13 cellular contexts compared by ENCODE assay signal in genomic region chr1:39397487-39397886, GRCh38.
DNase-seq lines count a peak whose midpoint lies in the region; TF ChIP-seq lines count a peak whose summit lies in the region.
"Had no signal": no experiment of that assay in that cellular context is flagged by ENCODE, and none has a peak within 500 bp of the region (broad histone marks: within the 10 kb centered on the region; RNA-seq: fewer than 3 reads in every experiment).

No MANE protein-coding gene starts in this region.

- H3K4me2 ChIP-seq in fibroblast of lung (ENCODE audit: extremely low read depth, insufficient read depth, low read length) (no peak overlapping the region), smooth muscle cell (peak overlapping the region; percentile 58)

- DNase-seq in HFFc6: no peak
- no peak for DNase-seq in SJSA1 (ENCODE audit: low read depth in 1 of 2, low spot score in 2 of 2)
- no peak for DNase-seq in fibroblast of lung (ENCODE audit: low read depth in 2 of 2)
- no peak for DNase-seq in smooth muscle cell (lab: John Stamatoyannopoulos, UW; ENCODE audit: unreplicated experiment)
- no peak for DNase-seq in stimulated activated CD4-positive, alpha-beta T cell treated with anti-CD3 and anti-CD28 coated beads, Interleukin-12 subunit alpha, Interleukin-12 subunit beta, amount 100 ng/mL, for 4 hours
- no peak for DNase-seq in activated T-cell treated with anti-CD3 and anti-CD28 coated beads for 4 hours
- DNase-seq in DMS 273 treated with DMSO at 0.1 percent for 48 hours (lab: John Stamatoyannopoulos, UW): no peak
- DNase-seq: anterior cingulate cortex; COR-L47; effector CD4-positive, alpha-beta T cell; NCI-H2029 treated with DMSO at 0.1 percent for 48 hours; NCI-H82 had no signal

- H2AFZ ChIP-seq in fibroblast of lung (ENCODE audit: low read length) (no peak overlapping the region), smooth muscle cell (ENCODE audit: low read depth) (no peak overlapping the region)

- H3K4me1 Mint-ChIP-seq in HFFc6 (ENCODE audit: low read depth): peaks cover 88% of the 10 kb centered on the region

- H3K27ac Mint-ChIP-seq in HFFc6: peak overlapping the region; percentile 97

- peak overlapping the region; percentile 86; the same call in 1 of the 2 replicates for H3K4me3 Mint-ChIP-seq in HFFc6
- H3K4me3 Mint-ChIP-seq: stimulated activated naive CD8-positive, alpha-beta T cell treated with anti-CD3 and anti-CD28 coated beads, Interleukin-15, Interleukin-2, amounts not matched to agents 100 ng/mL and 50 ng/mL, for 24 hours had no signal

- no peaks in the 10 kb centered on the region for H3K9me3 Mint-ChIP-seq in HFFc6
- H3K9me3 Mint-ChIP-seq: stimulated activated naive CD8-positive, alpha-beta T cell treated with anti-CD3 and anti-CD28 coated beads, Interleukin-15, Interleukin-2, amounts not matched to agents 100 ng/mL and 50 ng/mL, for 24 hours had no signal

- H3K4me3 ChIP-seq in SJSA1 (no peak overlapping the region), fibroblast of lung (replicated peaks in 1 of 4; ENCODE audit: control extremely low read depth in 1 of 4, insufficient read depth in 1 of 4, low read depth in 3 of 4, low read length in 4 of 4) (no peak overlapping the region), smooth muscle cell (no peak overlapping the region)

- peaks cover 24% of the 10 kb centered on the region for H3K36me3 ChIP-seq in SJSA1
- no peaks in the 10 kb centered on the region for H3K36me3 ChIP-seq in fibroblast of lung (ENCODE audit: control insufficient read depth, insufficient read depth, low read length)
- H3K36me3 ChIP-seq in smooth muscle cell (ENCODE audit: low read depth): no peaks in the 10 kb centered on the region

- TF ChIP-seq CTCF in HFFc6 (IDR thresholded peaks at IDR 0.05) (no peak), fibroblast of lung (conservative IDR thresholded peaks at IDR 0.05 in 1 of 2, IDR thresholded peaks at IDR 0.05 in 1 of 2; ENCODE audit: low read depth in 1 of 2, low read length in 2 of 2) (no peak), smooth muscle cell (IDR thresholded peaks at IDR 0.05; ENCODE audit: borderline replicate concordance, insufficient read depth, poor library complexity, severe bottlenecking) (no peak)

- 92% methylated on average over 5 of the region's 5 CpGs for WGBS in smooth muscle cell (ENCODE audit: low lambda C conversion rate)

- peaks cover 4% of the 10 kb centered on the region for H3K27me3 Mint-ChIP-seq in HFFc6 (ENCODE audit: insufficient read depth)
- H3K27me3 Mint-ChIP-seq: stimulated activated naive CD8-positive, alpha-beta T cell treated with anti-CD3 and anti-CD28 coated beads, Interleukin-15, Interleukin-2, amounts not matched to agents 100 ng/mL and 50 ng/mL, for 24 hours had no signal

- H3F3A ChIP-seq in smooth muscle cell (ENCODE audit: low read depth): peaks cover 38% of the 10 kb centered on the region

- H3K27me3 ChIP-seq in SJSA1 (replicated peaks): no peaks in the 10 kb centered on the region
- H3K27me3 ChIP-seq in fibroblast of lung (ENCODE audit: control insufficient read depth, insufficient read depth, low read length): no peaks in the 10 kb centered on the region
- no peaks in the 10 kb centered on the region for H3K27me3 ChIP-seq in smooth muscle cell (ENCODE audit: low read depth)

- H3K9ac ChIP-seq in fibroblast of lung (ENCODE audit: insufficient read depth, low read length): no peak overlapping the region
- no peak overlapping the region for H3K9ac ChIP-seq in smooth muscle cell (ENCODE audit: low read depth)

- H3K4me1 ChIP-seq in SJSA1 (replicated peaks) (peaks cover 68% of the 10 kb centered on the region), fibroblast of lung (ENCODE audit: control insufficient read depth, extremely low read depth, insufficient read depth, low read length) (peaks cover 50% of the 10 kb centered on the region), smooth muscle cell (ENCODE audit: low read depth) (peaks cover 38% of the 10 kb centered on the region)

- H3K36me3 Mint-ChIP-seq in HFFc6 (ENCODE audit: low read depth): peaks cover 2% of the 10 kb centered on the region

- no peaks in the 10 kb centered on the region for H3K9me3 ChIP-seq in SJSA1 (replicated peaks)
- H3K9me3 ChIP-seq in fibroblast of lung (ENCODE audit: control insufficient read depth, insufficient read depth, low read depth, low read length): no peaks in the 10 kb centered on the region
- H3K9me3 ChIP-seq in smooth muscle cell (replicated peaks; ENCODE audit: low read depth): no peaks in the 10 kb centered on the region

- no peaks in the 10 kb centered on the region for H4K20me1 ChIP-seq in fibroblast of lung (ENCODE audit: control insufficient read depth, extremely low read depth, insufficient read depth, low read length)
- peaks cover 28% of the 10 kb centered on the region for H4K20me1 ChIP-seq in smooth muscle cell (ENCODE audit: low read depth)

- peak overlapping the region; percentile 85 for H3K27ac ChIP-seq in SJSA1
- H3K27ac ChIP-seq in fibroblast of lung (ENCODE audit: insufficient read depth, low read length): peak overlapping the region; percentile 85
- peak overlapping the region; percentile 95 for H3K27ac ChIP-seq in smooth muscle cell (ENCODE audit: low read depth)

- H3K79me2 ChIP-seq in fibroblast of lung (ENCODE audit: control insufficient read depth, insufficient read depth, low read length) (peaks cover 59% of the 10 kb centered on the region), smooth muscle cell (ENCODE audit: low read depth) (peaks cover 80% of the 10 kb centered on the region)
